In the genomic region with DNA sequence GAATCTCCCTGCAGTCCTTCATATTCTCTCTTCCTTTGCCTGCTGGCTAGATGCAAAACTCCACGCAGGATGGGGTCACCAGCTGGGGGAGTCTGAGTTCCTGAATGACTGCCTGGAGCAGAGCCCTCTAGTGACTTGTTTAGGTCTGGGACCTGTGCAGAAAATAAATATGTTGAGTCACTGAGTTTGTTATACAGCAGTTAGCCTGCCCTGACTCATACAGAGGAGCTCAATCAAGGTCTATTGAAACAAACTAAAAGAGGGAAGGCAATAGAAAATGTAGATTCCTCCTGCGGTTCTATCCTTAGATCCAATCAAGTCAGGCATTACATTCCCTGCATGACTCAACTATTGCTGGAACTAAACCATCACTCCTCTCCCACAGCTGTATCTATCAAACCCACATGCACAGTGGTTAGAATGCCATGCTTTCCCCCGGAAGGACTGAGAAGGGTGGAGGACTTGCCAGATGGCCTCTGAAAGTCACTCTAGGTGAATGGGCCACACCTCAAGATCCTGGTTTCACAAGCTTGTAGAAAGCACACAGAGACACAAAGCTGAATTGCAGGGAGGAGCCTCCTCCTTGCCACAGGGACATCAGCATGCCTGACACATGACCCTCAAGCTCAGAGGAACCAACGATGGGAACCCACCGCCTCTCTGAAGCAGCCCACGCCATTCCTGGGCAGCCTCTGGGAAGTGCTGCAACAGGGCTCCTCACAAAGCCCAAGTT, we compare ENCODE assay signal across 8 cellular contexts.
A peak's percentile ranks its signal among the peaks of the same experiment; 100 is the strongest.
DNase-seq lines count a peak whose midpoint lies in the region; ATAC-seq, FAIRE-seq and TF ChIP-seq lines count a peak whose summit lies in the region.
"Had no signal": no experiment of that assay in that cellular context is flagged by ENCODE, and none has a peak within 500 bp of the region (broad histone marks: within the 10 kb centered on the region; RNA-seq: fewer than 3 reads in every experiment).

No MANE protein-coding gene starts in this region.

- intact Hi-C loops in GM12878 (cut with micrococcal nuclease; ENCODE audit: unreplicated experiment) (no loop called here), tibial artery (cut with DNase I; ENCODE audit: low total_unique reads) (no loop called here)

- H3K27ac ChIP-seq in GM12878 (ENCODE audit: control insufficient read depth, insufficient read depth), result no peak overlapping the region
- H3K27ac ChIP-seq in trophoblast cell (ENCODE audit: low read depth, low read length), result no peak overlapping the region
- no peak overlapping the region for H3K27ac ChIP-seq in tibial artery

- H3K79me1 ChIP-seq in trophoblast cell (ENCODE audit: low read length), result no peaks in the 10 kb centered on the region

- H3K4me1 ChIP-seq in GM12878 (ENCODE audit: control insufficient read depth, insufficient read depth, low read length), result peaks cover 7% of the 10 kb centered on the region
- peaks cover 0 to 3% of the 10 kb centered on the region in 2 experiments for H3K4me1 ChIP-seq in trophoblast cell (ENCODE audit: control insufficient read depth in 1 of 2, insufficient read depth in 2 of 2, low read length in 2 of 2)
- H3K4me1 ChIP-seq in tibial artery, result peaks cover 0 to 52% (median 36%) of the 10 kb centered on the region in 4 donors

- no peak overlapping the region for H3K23ac ChIP-seq in trophoblast cell (ENCODE audit: low read length)

- H2BK120ac ChIP-seq in trophoblast cell (ENCODE audit: insufficient read depth, low read length, poor library complexity), result no peak overlapping the region

- CTCF ChIA-PET in GM12878 (lab: Yijun Ruan, JAX), result interaction anchor here (1.1 to 2.1 kb wide), 7 partner anchors 9 to 96 kb away, joined by 3 to 8 read pairs (median 3); no protein-coding TSS in a partner anchor
- CTCF ChIA-PET in HEK293T (lab: Yijun Ruan, JAX), result interaction anchor here (0.5 to 1.3 kb wide), 2 partner anchors 68 to 415 kb away, joined by 3 to 4 read pairs; no protein-coding TSS in a partner anchor

- no peak overlapping the region for H3K14ac ChIP-seq in trophoblast cell (ENCODE audit: low read length)

- FAIRE-seq in GM12878 (lab: Jason Lieb, UNC), result no peak
- FAIRE-seq: colon had no signal

- RAD21 ChIA-PET in GM12878 (lab: Charles Lee; ENCODE audit: unreplicated experiment), result interaction anchor here (0.6 to 1.6 kb wide), 4 partner anchors 32 to 74 kb away, joined by 3 to 5 read pairs (median 4); a partner anchor contains a TSS

- ATAC-seq in GM12878, result peak; percentile 59

- TF ChIP-seq EP300 in GM12878 (IDR thresholded peaks at IDR 0.05; ENCODE audit: borderline replicate concordance in 1 of 2, control insufficient read depth in 1 of 2, low read depth in 2 of 2, low read length in 2 of 2), result no peak

- DNase-seq in GM12865 (ENCODE audit: low read depth) (peak; percentile 36), M059J (ENCODE audit: low read depth) (peak; percentile 82), GM12878 (ENCODE audit: low read depth, low spot score) (no peak), trophoblast cell (peak; percentile 95 to 98), tibial artery (no peak), DMS79 treated with DMSO at 0.1 percent for 48 hours (lab: John Stamatoyannopoulos, UW) (no peak), HEK293T (ENCODE audit: extremely low spot score) (no peak)

- no peak overlapping the region for H3K4me3 ChIP-seq in GM12865 (ENCODE audit: low read depth, low read length)
- H3K4me3 ChIP-seq in GM12878, result no peak overlapping the region
- no peak overlapping the region for H3K4me3 ChIP-seq in trophoblast cell (ENCODE audit: low read depth, low read length)
- H3K4me3 ChIP-seq in tibial artery, result no peak overlapping the region

- H3K36me3 ChIP-seq in GM12878 (ENCODE audit: control insufficient read depth in 2 of 2, insufficient read depth in 2 of 2, low read length in 1 of 2) (no peaks in the 10 kb centered on the region), trophoblast cell (ENCODE audit: control insufficient read depth in 1 of 2, insufficient read depth in 2 of 2, low read length in 2 of 2) (no peaks in the 10 kb centered on the region), tibial artery (no peaks in the 10 kb centered on the region)

- H2AFZ ChIP-seq in GM12878 (ENCODE audit: control insufficient read depth, low read depth, low read length), result no peak overlapping the region
- H2AFZ ChIP-seq in trophoblast cell (ENCODE audit: insufficient read depth, low read length, poor library complexity), result no peak overlapping the region

- H3K4me2 ChIP-seq in GM12878 (ENCODE audit: control insufficient read depth, insufficient read depth) (no peak overlapping the region), trophoblast cell (ENCODE audit: low read length) (no peak overlapping the region)

- H4K91ac ChIP-seq in trophoblast cell (ENCODE audit: low read depth, low read length), result no peak overlapping the region

- SMC1A ChIA-PET in GM12878 (lab: Charles Lee; ENCODE audit: uncharacterized antibody, unreplicated experiment), result interaction anchor here (0.6 to 1.4 kb wide), 5 partner anchors 9 to 335 kb away, joined by 3 to 5 read pairs (median 3); no protein-coding TSS in a partner anchor

- H3K9me3 ChIP-seq in GM12878 (replicated peaks; ENCODE audit: control insufficient read depth, insufficient read depth, low read length) (no peaks in the 10 kb centered on the region), trophoblast cell (ENCODE audit: insufficient read depth, low read depth, low read length) (no peaks in the 10 kb centered on the region), tibial artery (no peaks in the 10 kb centered on the region)

- H3K27me3 ChIP-seq in GM12878 (replicated peaks in 1 of 2; ENCODE audit: control insufficient read depth in 2 of 2, insufficient read depth in 2 of 2, low read length in 1 of 2) (peaks cover 2% of the 10 kb centered on the region in 2 experiments; a peak in 3 of 4 replicates), trophoblast cell (ENCODE audit: insufficient read depth, low read length) (no peaks in the 10 kb centered on the region), tibial artery (no peaks in the 10 kb centered on the region)

- TF ChIP-seq CTCF in GM12865 (IDR thresholded peaks at IDR 0.05; ENCODE audit: insufficient read depth, low read depth, low read length, missing control alignments), result peak; percentile 19
- TF ChIP-seq CTCF in GM12878 (IDR thresholded peaks at IDR 0.05 in 2 of 3, conservative IDR thresholded peaks at IDR 0.05 in 1 of 3; ENCODE audit: control insufficient read depth in 2 of 3, extremely low read depth in 1 of 3, insufficient read depth in 1 of 3, low read depth in 3 of 3, low read length in 3 of 3), result peak in 2 of 3 experiments; percentile 21 to 39; a peak in 3 of 6 replicates
- TF ChIP-seq CTCF in tibial artery (IDR thresholded peaks at IDR 0.05), result no peak

- H2AK5ac ChIP-seq in trophoblast cell (ENCODE audit: low read length), result no peak overlapping the region

- H4K12ac ChIP-seq in trophoblast cell (ENCODE audit: low read depth, low read length), result no peak overlapping the region

- POLR2A ChIA-PET in GM12878 (lab: Charles Lee), result interaction anchor here (0.6 kb wide), 1 partner anchor 14 kb away, joined by 3 read pairs; no protein-coding TSS in a partner anchor
- POLR2A ChIA-PET in HEK293T (lab: Yijun Ruan, JAX), result no interaction called here

- H3K79me2 ChIP-seq in GM12878 (ENCODE audit: control insufficient read depth, insufficient read depth, low read length) (no peaks in the 10 kb centered on the region), trophoblast cell (ENCODE audit: control insufficient read depth, insufficient read depth, low read length, poor library complexity) (no peaks in the 10 kb centered on the region)

- 52% methylated on average over 6 of the region's 6 CpGs for WGBS in GM12878 (ENCODE audit: insufficient coverage, insufficient replicate concordance, low lambda C conversion rate, missing lambda C conversion rate)
- WGBS in trophoblast cell (ENCODE audit: extremely low coverage, insufficient coverage, insufficient read length), result no CpG with 5 or more reads among the region's 6 CpGs

- BruUV-seq in GM12878 (replicated peaks; lab: Mats Ljungman, UMichigan), result no TSS peak

- H2BK5ac ChIP-seq in trophoblast cell (ENCODE audit: low read depth, low read length, poor library complexity), result no peak overlapping the region

- no peak overlapping the region for H2BK12ac ChIP-seq in trophoblast cell (ENCODE audit: low read length)

- TF ChIP-seq POLR2A in GM12878 (IDR thresholded peaks at IDR 0.05; ENCODE audit: low read depth, low read length), result no peak

- H4K8ac ChIP-seq in trophoblast cell (ENCODE audit: low read depth, low read length), result no peak overlapping the region

- no peak overlapping the region for H3K9ac ChIP-seq in GM12878 (ENCODE audit: control insufficient read depth, insufficient read depth, low read length)
- no peak overlapping the region for H3K9ac ChIP-seq in trophoblast cell (ENCODE audit: low read length)

- H3K18ac ChIP-seq in trophoblast cell (ENCODE audit: low read length), result no peak overlapping the region

- 0 out of 2 replicates have a peak, but pooled peaks have one; percentile 20 for TF ChIP-seq RAD21 in GM12878 (IDR thresholded peaks at IDR 0.05; ENCODE audit: insufficient read depth, low read depth, low read length)

- H3K4ac ChIP-seq in trophoblast cell (ENCODE audit: low read depth, low read length), result no peak overlapping the region

- in situ Hi-C loops in GM12878 (cut with MboI), result no loop called here

- H4K20me1 ChIP-seq in GM12878 (ENCODE audit: control insufficient read depth, insufficient read depth), result no peaks in the 10 kb centered on the region

TF ChIP-seq in GM12878, 131 proteins besides CTCF, POLR2A, EP300 and RAD21 (continues in another document):
- TF ChIP-seq CHD1 (IDR thresholded peaks at IDR 0.05; ENCODE audit: low read depth, low read length), result no peak
- no peak for TF ChIP-seq TCF7 (IDR thresholded peaks at IDR 0.05; ENCODE audit: borderline replicate concordance)
- TF ChIP-seq POLR2AphosphoS5 (IDR thresholded peaks at IDR 0.05; ENCODE audit: low read length), result no peak
- no peak for TF ChIP-seq LARP7 (IDR thresholded peaks at IDR 0.05)
- TF ChIP-seq ZNF274 (IDR thresholded peaks at IDR 0.05; ENCODE audit: insufficient read depth, insufficient read length), result no peak

TF ChIP-seq in HEK293T, 16 proteins besides CTCF, POLR2A, EP300 and RAD21 (continues in another document):
- TF ChIP-seq BHLHE40 (IDR thresholded peaks at IDR 0.05; ENCODE audit: borderline replicate concordance) (no peak), SUZ12 (IDR thresholded peaks at IDR 0.05) (no peak), ZNF384 (IDR thresholded peaks at IDR 0.05) (no peak), SP1 (IDR thresholded peaks at IDR 0.05) (no peak), ELF4 (IDR thresholded peaks at IDR 0.05) (no peak), TARDBP (IDR thresholded peaks at IDR 0.05) (no peak), ARNT (IDR thresholded peaks at IDR 0.05) (no peak), FOXA1 (IDR thresholded peaks at IDR 0.05) (no peak), FOXK2 (IDR thresholded peaks at IDR 0.05) (no peak)

Comparison
In these comparisons a context has a peak if more than half of its experiments do, and no peak if none do; other contexts are left out.
1. DNase-seq: peak in GM12865 (single experiment), M059J (single experiment) and trophoblast cell (2 of 2); none in GM12878 (single experiment), tibial artery (0 of 2), DMS79 treated with DMSO at 0.1 percent for 48 hours (single experiment) and HEK293T (single experiment).
2. CTCF ChIP-seq: peak in GM12865 (single experiment) and GM12878 (2 of 3); none in tibial artery (0 of 2).